In the genomic region with DNA sequence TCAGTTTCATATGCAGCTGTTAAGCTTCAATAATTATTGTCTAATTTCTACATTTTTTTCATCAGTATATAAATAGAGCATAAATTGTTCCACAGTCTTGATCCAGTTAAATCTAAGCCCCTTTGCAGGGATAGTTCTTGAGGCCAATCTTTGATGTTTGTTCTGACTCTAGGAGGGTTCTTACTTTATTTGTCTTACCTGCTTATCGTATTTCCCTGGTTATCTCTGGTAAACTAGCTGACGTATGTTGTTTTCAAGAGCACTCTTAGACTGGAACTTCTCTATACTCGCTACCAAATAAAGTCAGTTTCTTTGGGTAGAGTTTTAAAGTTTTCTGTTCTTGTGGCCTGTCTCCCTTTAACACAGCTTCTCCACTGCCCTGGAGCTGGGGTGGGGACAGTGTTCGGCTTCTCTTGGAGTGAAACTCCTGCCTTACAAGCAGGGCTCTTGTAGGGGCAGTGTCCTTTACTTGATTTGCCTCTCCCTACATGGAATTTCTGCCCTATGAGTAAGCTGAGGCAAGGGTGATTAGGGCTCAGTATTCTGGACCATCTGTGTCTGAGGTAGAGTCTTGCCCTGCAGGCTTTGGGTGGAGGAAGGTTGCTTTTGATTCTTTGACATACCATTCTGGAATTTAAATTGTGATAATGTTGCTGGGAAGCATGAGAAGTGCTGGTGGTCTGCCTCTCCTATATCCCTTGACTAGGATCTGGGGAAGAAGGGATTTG, we compare ENCODE assay signal across 29 cellular contexts.
DNase-seq lines count a peak whose midpoint lies in the region; ATAC-seq and TF ChIP-seq lines count a peak whose summit lies in the region.
"Had no signal": no experiment of that assay in that cellular context is flagged by ENCODE, and none has a peak within 500 bp of the region (broad histone marks: within the 10 kb centered on the region; RNA-seq: fewer than 3 reads in every experiment).

No MANE protein-coding gene starts in this region.

- no peak for TF ChIP-seq CTCF in left ventricle myocardium inferior (IDR thresholded peaks at IDR 0.05; ENCODE audit: borderline replicate concordance)
- TF ChIP-seq CTCF in fibroblast of the aortic adventitia (IDR thresholded peaks at IDR 0.05; ENCODE audit: insufficient read depth, low read length), result no peak

- no peak overlapping the region for H3K27ac ChIP-seq in left ventricle myocardium inferior (replicated peaks)
- H3K27ac ChIP-seq: brain microvascular endothelial cell, neural progenitor cell, parathyroid adenoma, thoracic aorta, vagina had no signal

- peaks cover 30% of the 10 kb centered on the region for H3K36me3 Mint-ChIP-seq in activated T-helper 17 cell treated with anti-CD3 and anti-CD28 coated beads, Interleukin-2, amount 50 U/mL, for 72 hours (ENCODE audit: low read depth)

- DNase-seq in Right ventricle myocardium superior (no peak), left ventricle myocardium inferior (no peak), fibroblast of the aortic adventitia (ENCODE audit: low read depth) (peak; percentile 13), renal cortical epithelial cell (ENCODE audit: low read depth) (peak; percentile 26), OCI-M2 (lab: John Stamatoyannopoulos, UW; ENCODE audit: unreplicated experiment) (no peak), NCI-H2107 (lab: John Stamatoyannopoulos, UW) (no peak)
- DNase-seq: activated CD4-positive, alpha-beta memory T cell treated with anti-CD3 and anti-CD28 coated beads for 36 hours; activated CD4-positive, CD25-positive, alpha-beta regulatory T cell treated with anti-CD3 and anti-CD28 coated beads, Interleukin-2, amount 50 U/mL, for 72 hours; activated naive CD4-positive, alpha-beta T cell treated with anti-CD3 and anti-CD28 coated beads, Interleukin-2, amount 50 U/mL, for 16 hours; amniotic stem cell; brain microvascular endothelial cell; CD4-positive, alpha-beta T cell; kidney glomerular epithelial cell; NCI-H1092 treated with DMSO at 0.1 percent for 48 hours; NCI-H1930; NCI-H2227 treated with DMSO at 0.1 percent for 48 hours; NCI-H526 treated with DMSO at 0.1 percent for 48 hours; NK-92 treated with Interleukin-12 subunit alpha and Interleukin-12 subunit beta, amount 100 ng/mL, for 24 hours; PC-3; SHP77; small intestine; stimulated activated naive CD8-positive, alpha-beta T cell treated with anti-CD3 and anti-CD28 coated beads, Interleukin-15, amount 100 ng/mL, for 72 hours had no signal

- H3K4me3 ChIP-seq in left ventricle myocardium inferior (no peak overlapping the region), fibroblast of the aortic adventitia (ENCODE audit: low read depth, low read length) (no peak overlapping the region)
- H3K4me3 ChIP-seq: K562, neural progenitor cell, thoracic aorta, vagina had no signal

- ATAC-seq in Right ventricle myocardium superior (ENCODE audit: poor library complexity) (peak; percentile 36), GM19395 (IDR thresholded peaks at IDR 0.05; ENCODE audit: unreplicated experiment) (no peak)
- ATAC-seq in activated T-helper 17 cell treated with anti-CD3 and anti-CD28 coated beads, Interleukin-2, amount 50 U/mL, for 72 hours (replicated peaks), result no peak
- ATAC-seq: K562; PC-3; stimulated activated naive CD8-positive, alpha-beta T cell treated with anti-CD3 and anti-CD28 coated beads, Interleukin-15, amount 100 ng/mL, for 72 hours had no signal

- no peak overlapping the region for H3K4me3 Mint-ChIP-seq in activated T-helper 17 cell treated with anti-CD3 and anti-CD28 coated beads, Interleukin-2, amount 50 U/mL, for 72 hours
- H3K4me3 Mint-ChIP-seq: activated CD4-positive, alpha-beta memory T cell treated with anti-CD3 and anti-CD28 coated beads for 36 hours; CD4-positive, alpha-beta T cell; neural progenitor cell; stimulated activated naive CD8-positive, alpha-beta T cell treated with anti-CD3 and anti-CD28 coated beads, Interleukin-15, amount 100 ng/mL, for 72 hours had no signal

- H3K27me3 Mint-ChIP-seq in activated T-helper 17 cell treated with anti-CD3 and anti-CD28 coated beads, Interleukin-2, amount 50 U/mL, for 72 hours, result no peaks in the 10 kb centered on the region
- H3K27me3 Mint-ChIP-seq: activated CD4-positive, alpha-beta memory T cell treated with anti-CD3 and anti-CD28 coated beads for 36 hours; CD4-positive, alpha-beta T cell; stimulated activated naive CD8-positive, alpha-beta T cell treated with anti-CD3 and anti-CD28 coated beads, Interleukin-15, amount 100 ng/mL, for 72 hours had no signal

- H3K27ac Mint-ChIP-seq in activated T-helper 17 cell treated with anti-CD3 and anti-CD28 coated beads, Interleukin-2, amount 50 U/mL, for 72 hours, result peak overlapping the region; percentile 32
- H3K27ac Mint-ChIP-seq: activated CD4-positive, alpha-beta memory T cell treated with anti-CD3 and anti-CD28 coated beads for 36 hours; CD4-positive, alpha-beta T cell; neural progenitor cell had no signal

- peaks cover 44% of the 10 kb centered on the region for H3K9me3 ChIP-seq in left ventricle myocardium inferior (replicated peaks)

- H3K4me1 ChIP-seq in left ventricle myocardium inferior, result peaks cover 20% of the 10 kb centered on the region
- H3K4me1 ChIP-seq: parathyroid adenoma, vagina had no signal

- peaks cover 19% of the 10 kb centered on the region for H3K9me3 Mint-ChIP-seq in activated T-helper 17 cell treated with anti-CD3 and anti-CD28 coated beads, Interleukin-2, amount 50 U/mL, for 72 hours

- no peaks in the 10 kb centered on the region for H3K36me3 ChIP-seq in left ventricle myocardium inferior
- H3K36me3 ChIP-seq: brain microvascular endothelial cell, neural progenitor cell had no signal

- peaks cover 9% of the 10 kb centered on the region for H3K4me1 Mint-ChIP-seq in activated T-helper 17 cell treated with anti-CD3 and anti-CD28 coated beads, Interleukin-2, amount 50 U/mL, for 72 hours
- H3K4me1 Mint-ChIP-seq: neural progenitor cell had no signal

- no peaks in the 10 kb centered on the region for H3K27me3 ChIP-seq in left ventricle myocardium inferior (ENCODE audit: low read depth)
- H3K27me3 ChIP-seq: brain microvascular endothelial cell, neural progenitor cell, vagina had no signal

- intact Hi-C loops in Right ventricle myocardium superior (cut with DNase I) (no loop called here), left ventricle myocardium inferior (cut with micrococcal nuclease) (no loop called here)

Comparison
In these comparisons a context has a peak if more than half of its experiments do, and no peak if none do; other contexts are left out.
1. DNase-seq: peak in fibroblast of the aortic adventitia (single experiment) and renal cortical epithelial cell (single experiment); none in Right ventricle myocardium superior (single experiment), left ventricle myocardium inferior (single experiment), OCI-M2 (single experiment) and NCI-H2107 (single experiment).